ENCODE assay signal across 10 cellular contexts in genomic region chr12:6646276-6647082, GRCh38. TPM values are rescaled to one million over a fixed set of nuclear protein-coding genes. Genes with fewer than 3 reads are reported as not detected.
DNase-seq lines count a peak whose midpoint lies in the region; ATAC-seq and TF ChIP-seq lines count a peak whose summit lies in the region.
"Had no signal": no experiment of that assay in that cellular context is flagged by ENCODE, and none has a peak within 500 bp of the region (broad histone marks: within the 10 kb centered on the region; RNA-seq: fewer than 3 reads in every experiment).

No MANE protein-coding gene starts in this region.

- peaks cover 22 to 33% of the 10 kb centered on the region in 2 donors for H3K36me3 Mint-ChIP-seq in CD14-positive monocyte

- no peak overlapping the region for H4K91ac ChIP-seq in neuronal stem cell (ENCODE audit: low read depth, low read length, poor library complexity)

- H3K9me3 Mint-ChIP-seq in CD14-positive monocyte: peaks cover 0 to 2% (median 0%) of the 10 kb centered on the region in 7 donors

- H3K4me3 ChIP-seq in OCI-LY3 (ENCODE audit: low read length) (peak overlapping the region; percentile 81), fibroblast of mammary gland (ENCODE audit: control insufficient read depth, low read depth, low read length) (peak overlapping the region; percentile 48), neuronal stem cell (ENCODE audit: low read length in 2 of 2) (peak overlapping the region in 1 of 2 donors; percentile 68)

- DNase-seq in CD14-positive monocyte (ENCODE audit: low spot score) (no peak), fibroblast of mammary gland (ENCODE audit: low read depth) (no peak), neuronal stem cell (ENCODE audit: low spot score) (no peak), GOT3 (lab: John Stamatoyannopoulos, UW) (no peak), epidermal melanocyte (ENCODE audit: insufficient read length, low spot score) (no peak)
- DNase-seq in stimulated activated CD4-positive, alpha-beta T cell treated with anti-CD3 and anti-CD28 coated beads, Interleukin-15, amount 100 ng/mL, for 24 hours: no peak
- DNase-seq: stimulated activated naive CD4-positive, alpha-beta T cell treated with Interleukin-2 at 50 U/mL for 16 hours; T-helper 9 cell had no signal

- H3K4me1 Mint-ChIP-seq in CD14-positive monocyte: peaks cover 50% of the 10 kb centered on the region

- peak overlapping the region; percentile 22 for H3K23ac ChIP-seq in neuronal stem cell (ENCODE audit: low read depth, low read length, poor library complexity)

- no peak overlapping the region for H4K8ac ChIP-seq in neuronal stem cell (ENCODE audit: low read depth, low read length)

- H3K79me1 ChIP-seq in neuronal stem cell (ENCODE audit: low read depth, low read length): no peaks in the 10 kb centered on the region

- H3K4me2 ChIP-seq in OCI-LY3 (ENCODE audit: low read length) (peak overlapping the region; percentile 69), neuronal stem cell (ENCODE audit: insufficient read depth, low read length, poor library complexity, severe bottlenecking) (peak overlapping the region; percentile 36)

- no peak overlapping the region for H2BK120ac ChIP-seq in neuronal stem cell (ENCODE audit: low read depth, low read length)

- no peaks in the 10 kb centered on the region for H4K20me1 ChIP-seq in OCI-LY3 (ENCODE audit: insufficient read depth, low read length)

- H2BK15ac ChIP-seq in neuronal stem cell (ENCODE audit: low read length): no peak overlapping the region

- TF ChIP-seq CTCF in CD14-positive monocyte (IDR thresholded peaks at IDR 0.05) (no peak), OCI-LY3 (IDR thresholded peaks at IDR 0.05; ENCODE audit: low read depth, low read length) (no peak), fibroblast of mammary gland (conservative IDR thresholded peaks at IDR 0.05; ENCODE audit: control insufficient read depth, insufficient read depth, low read depth, low read length) (no peak)

- H3K4ac ChIP-seq in neuronal stem cell (ENCODE audit: low read length): no peak overlapping the region

- H3K18ac ChIP-seq in neuronal stem cell (ENCODE audit: low read length): peak overlapping the region; percentile 52

- H3K79me2 ChIP-seq in OCI-LY3 (ENCODE audit: low read length): no peaks in the 10 kb centered on the region

- peak overlapping the region; percentile 47 for H2AK5ac ChIP-seq in neuronal stem cell (ENCODE audit: low read depth, low read length)

- H2AFZ ChIP-seq in OCI-LY3 (ENCODE audit: low read depth, low read length): no peak overlapping the region
- H2AFZ ChIP-seq in neuronal stem cell (ENCODE audit: low read length): no peak overlapping the region

- H3K4me1 ChIP-seq in OCI-LY3 (ENCODE audit: low read length) (peaks cover 33% of the 10 kb centered on the region), neuronal stem cell (ENCODE audit: control insufficient read depth in 2 of 2, insufficient read depth in 1 of 2, low read depth in 1 of 2, low read length in 2 of 2) (no peaks in the 10 kb centered on the region)

- intact Hi-C loops in CD14-positive monocyte (cut with micrococcal nuclease): loop anchor here in 1 of 2 donors (10.0 kb wide), 1 partner anchor 48 kb away; no protein-coding TSS in a partner anchor

- no peak overlapping the region for H2BK5ac ChIP-seq in neuronal stem cell (ENCODE audit: low read length)

- H3K9me3 ChIP-seq in OCI-LY3 (ENCODE audit: insufficient read depth, low read length) (no peaks in the 10 kb centered on the region), neuronal stem cell (replicated peaks in 1 of 2; ENCODE audit: control insufficient read depth in 2 of 2, insufficient read depth in 1 of 2, low read depth in 1 of 2, low read length in 2 of 2) (peaks cover 4 to 39% of the 10 kb centered on the region in 2 donors)

- ATAC-seq in GM21786 (IDR thresholded peaks at IDR 0.05; ENCODE audit: unreplicated experiment): no peak

- no peak overlapping the region for H3K14ac ChIP-seq in neuronal stem cell (ENCODE audit: low read length)

- H3K4me3 Mint-ChIP-seq in CD14-positive monocyte: peak overlapping the region; percentile 93 to 94

- H3K27me3 Mint-ChIP-seq in CD14-positive monocyte (ENCODE audit: low read depth in 3 of 3): peaks cover 0 to 2% (median 2%) of the 10 kb centered on the region in 3 donors

- no CpG with 5 or more reads among the region's 28 CpGs for WGBS in neuronal stem cell (ENCODE audit: extremely low coverage in 2 of 2, insufficient read length in 2 of 2, insufficient replicate concordance in 1 of 2), 2 donors

- no peak overlapping the region for H2BK12ac ChIP-seq in neuronal stem cell (ENCODE audit: low read length)

- H3K36me3 ChIP-seq in OCI-LY3 (replicated peaks; ENCODE audit: low read depth, low read length) (no peaks in the 10 kb centered on the region), neuronal stem cell (replicated peaks in 1 of 2; ENCODE audit: control insufficient read depth in 2 of 2, insufficient read depth in 2 of 2, low read length in 2 of 2) (peaks cover 14 to 40% of the 10 kb centered on the region in 2 donors)

- H3K27me3 ChIP-seq in OCI-LY3 (ENCODE audit: low read depth, low read length) (no peaks in the 10 kb centered on the region), neuronal stem cell (ENCODE audit: control insufficient read depth in 3 of 3, insufficient read depth in 3 of 3, low read depth in 1 of 3, low read length in 3 of 3) (no peaks in the 10 kb centered on the region)

- H3K27ac ChIP-seq in OCI-LY3 (ENCODE audit: low read length): no peak overlapping the region
- H3K27ac ChIP-seq in neuronal stem cell (replicated peaks; ENCODE audit: low read length): no peak overlapping the region

- H3K9ac ChIP-seq in OCI-LY3 (ENCODE audit: low read length) (peak overlapping the region; percentile 72), neuronal stem cell (ENCODE audit: low read depth, low read length, poor library complexity) (peak overlapping the region; percentile 83)

- peak overlapping the region; percentile 91 to 96 (median 94) for H3K27ac Mint-ChIP-seq in CD14-positive monocyte

RNA-seq across cellular contexts. Expression of gene ACRBP, which starts 0.8 kb away (rescaled TPM):
- polyA plus RNA-seq in CD14-positive monocyte: 10 to 100 TPM; 10.2 to 10.3 TPM
- 3.4 TPM for polyA plus RNA-seq in neuronal stem cell (2013, experiment 1 of 2)
- polyA plus RNA-seq in neuronal stem cell (2013, experiment 2 of 2): 2.5 TPM

RNA-seq across cellular contexts. Expression of gene LPAR5, which starts 10.7 kb away (rescaled TPM):
- polyA plus RNA-seq in CD14-positive monocyte: under 1 TPM; 0.14 to 0.18 TPM
- polyA plus RNA-seq in neuronal stem cell (2013, experiment 1 of 2): 0.17 TPM
- polyA plus RNA-seq in neuronal stem cell (2013, experiment 2 of 2): 0.11 TPM

RNA-seq across cellular contexts. Expression of gene ING4, which starts 16.4 kb away (rescaled TPM):
- 10 to 100 TPM; 62.2 to 64.0 TPM for polyA plus RNA-seq in CD14-positive monocyte
- polyA plus RNA-seq in neuronal stem cell (2013, experiment 1 of 2): 81.5 TPM
- polyA plus RNA-seq in neuronal stem cell (2013, experiment 2 of 2): 78.5 TPM

RNA-seq across cellular contexts. Expression of gene CHD4, which starts 39.3 kb away (rescaled TPM):
- polyA plus RNA-seq in CD14-positive monocyte: 10 to 100 TPM in 1 of 2 donors, 1 to 10 TPM in 1; 9.9 to 16.2 TPM
- polyA plus RNA-seq in neuronal stem cell (2013, experiment 1 of 2): 187 TPM
- 185 TPM for polyA plus RNA-seq in neuronal stem cell (2013, experiment 2 of 2)

RNA-seq across cellular contexts. Expression of gene ZNF384, which starts 42.7 kb away (rescaled TPM):
- polyA plus RNA-seq in CD14-positive monocyte: 10 to 100 TPM in 1 of 2 donors, 1 to 10 TPM in 1; 9.6 to 10.9 TPM
- 57.1 TPM for polyA plus RNA-seq in neuronal stem cell (2013, experiment 1 of 2)
- 53.1 TPM for polyA plus RNA-seq in neuronal stem cell (2013, experiment 2 of 2)
